Comparison of ENCODE assay signal across 1 cellular context in the genomic region with DNA sequence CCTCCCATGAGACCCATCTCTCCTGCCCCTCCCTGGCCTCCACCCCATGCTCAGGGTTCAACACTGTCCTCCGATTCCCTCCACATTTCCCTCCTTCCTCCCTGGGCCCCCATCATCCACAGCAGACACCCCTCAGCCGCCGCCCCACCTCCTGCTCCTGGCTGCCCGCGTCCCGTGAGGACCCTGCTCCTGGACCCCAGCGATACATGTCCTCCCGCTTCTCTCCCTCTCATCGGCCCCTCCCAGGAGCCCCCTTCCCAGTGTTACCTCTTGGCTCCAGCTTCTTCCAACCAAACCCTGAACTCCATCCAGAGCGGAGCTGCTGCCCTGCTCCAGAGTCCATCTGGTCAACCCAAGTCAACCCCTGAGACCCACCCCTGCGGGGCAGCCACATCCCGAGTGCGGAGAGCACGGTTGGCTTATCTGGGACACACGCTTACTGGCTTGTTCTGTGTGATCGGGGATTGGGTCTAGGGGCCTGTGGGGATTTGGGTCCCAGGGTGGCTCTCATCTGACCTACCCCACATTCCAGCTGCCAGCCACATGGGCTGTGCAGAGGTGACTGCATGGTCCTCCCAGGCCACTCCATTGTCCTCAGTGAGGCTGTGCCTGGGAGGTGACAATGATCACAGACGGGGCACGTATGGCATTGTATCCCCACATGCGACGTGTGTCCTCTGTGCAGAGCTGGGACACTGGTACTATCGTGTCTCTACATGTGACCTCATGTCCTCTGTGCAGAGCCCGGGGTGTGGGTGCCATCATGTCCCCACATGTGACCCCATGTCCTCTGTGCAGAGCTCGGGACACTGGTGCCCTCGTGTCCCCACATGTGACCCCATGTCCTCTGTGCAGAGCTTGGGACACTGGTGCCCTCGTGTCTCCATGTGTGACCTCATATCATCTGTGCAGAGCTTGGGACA.
TF ChIP-seq lines count a peak whose summit lies in the region.

No MANE protein-coding gene starts in this region.

TF ChIP-seq in H1, 55 proteins besides CTCF, POLR2A, EP300 and RAD21:
- TF ChIP-seq, protein P1, sequence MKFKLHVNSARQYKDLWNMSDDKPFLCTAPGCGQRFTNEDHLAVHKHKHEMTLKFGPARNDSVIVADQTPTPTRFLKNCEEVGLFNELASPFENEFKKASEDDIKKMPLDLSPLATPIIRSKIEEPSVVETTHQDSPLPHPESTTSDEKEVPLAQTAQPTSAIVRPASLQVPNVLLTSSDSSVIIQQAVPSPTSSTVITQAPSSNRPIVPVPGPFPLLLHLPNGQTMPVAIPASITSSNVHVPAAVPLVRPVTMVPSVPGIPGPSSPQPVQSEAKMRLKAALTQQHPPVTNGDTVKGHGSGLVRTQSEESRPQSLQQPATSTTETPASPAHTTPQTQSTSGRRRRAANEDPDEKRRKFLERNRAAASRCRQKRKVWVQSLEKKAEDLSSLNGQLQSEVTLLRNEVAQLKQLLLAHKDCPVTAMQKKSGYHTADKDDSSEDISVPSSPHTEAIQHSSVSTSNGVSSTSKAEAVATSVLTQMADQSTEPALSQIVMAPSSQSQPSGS (IDR thresholded peaks at IDR 0.05; ENCODE audit: low read length) = no peak
- TF ChIP-seq RXRA (IDR thresholded peaks at IDR 0.05; ENCODE audit: insufficient read depth, low read depth, low read length) (no peak), KDM4A (IDR thresholded peaks at IDR 0.05; ENCODE audit: low read depth, low read length, severe bottlenecking) (no peak), MAFK (IDR thresholded peaks at IDR 0.05; ENCODE audit: low read depth, low read length) (no peak), HDAC2 (IDR thresholded peaks at IDR 0.05; ENCODE audit: borderline replicate concordance in 1 of 2, low read depth in 2 of 2, low read length in 2 of 2) (no peak), ZNF274 (IDR thresholded peaks at IDR 0.05; ENCODE audit: borderline replicate concordance, extremely low read depth, low read length) (no peak), EZH2 (IDR thresholded peaks at IDR 0.05; ENCODE audit: low read depth, low read length, severe bottlenecking) (no peak), BACH1 (IDR thresholded peaks at IDR 0.05; ENCODE audit: low read length) (no peak), TCF12 (IDR thresholded peaks at IDR 0.05; ENCODE audit: low read depth, low read length) (no peak), RFX5 (IDR thresholded peaks at IDR 0.05; ENCODE audit: borderline replicate concordance, low read depth, low read length) (no peak), CHD1 (IDR thresholded peaks at IDR 0.05; ENCODE audit: low read depth, low read length) (no peak), HDAC6 (IDR thresholded peaks at IDR 0.05; ENCODE audit: low read depth, low read length) (no peak), SRF (IDR thresholded peaks at IDR 0.05; ENCODE audit: low read depth, low read length) (no peak), CEBPB (IDR thresholded peaks at IDR 0.05; ENCODE audit: low read depth, low read length) (no peak), KDM1A (IDR thresholded peaks at IDR 0.05; ENCODE audit: borderline replicate concordance, low read length) (no peak), SIX5 (IDR thresholded peaks at IDR 0.05; ENCODE audit: low read depth, low read length) (no peak)
- TF ChIP-seq, protein P2, sequence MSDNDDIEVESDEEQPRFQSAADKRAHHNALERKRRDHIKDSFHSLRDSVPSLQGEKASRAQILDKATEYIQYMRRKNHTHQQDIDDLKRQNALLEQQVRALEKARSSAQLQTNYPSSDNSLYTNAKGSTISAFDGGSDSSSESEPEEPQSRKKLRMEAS (IDR thresholded peaks at IDR 0.05) = no peak
- TF ChIP-seq, protein P3, sequence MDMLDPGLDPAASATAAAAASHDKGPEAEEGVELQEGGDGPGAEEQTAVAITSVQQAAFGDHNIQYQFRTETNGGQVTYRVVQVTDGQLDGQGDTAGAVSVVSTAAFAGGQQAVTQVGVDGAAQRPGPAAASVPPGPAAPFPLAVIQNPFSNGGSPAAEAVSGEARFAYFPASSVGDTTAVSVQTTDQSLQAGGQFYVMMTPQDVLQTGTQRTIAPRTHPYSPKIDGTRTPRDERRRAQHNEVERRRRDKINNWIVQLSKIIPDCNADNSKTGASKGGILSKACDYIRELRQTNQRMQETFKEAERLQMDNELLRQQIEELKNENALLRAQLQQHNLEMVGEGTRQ (IDR thresholded peaks at IDR 0.05; ENCODE audit: low read length) = no peak
